ENCODE assay signal across 20 cellular contexts in the genomic region with DNA sequence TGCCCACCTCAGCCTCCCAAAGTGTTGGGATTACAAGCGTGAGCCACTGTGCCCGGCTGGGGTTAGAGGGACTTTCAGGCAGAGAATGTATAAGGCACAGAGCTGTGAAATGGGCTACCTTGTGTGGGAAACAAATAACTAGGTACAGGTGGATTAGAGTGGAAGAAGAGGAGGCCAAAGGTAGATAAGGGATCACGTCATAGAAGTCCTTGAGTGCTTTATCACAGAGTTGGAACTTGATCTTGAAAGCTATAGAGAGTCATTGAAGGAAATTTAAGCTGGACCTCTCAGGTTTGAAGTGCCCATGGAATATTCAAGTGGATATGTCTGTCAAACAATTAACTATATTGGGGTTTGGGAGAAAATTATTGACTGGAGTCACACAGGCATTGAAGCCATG. TPM values are rescaled to one million over a fixed set of nuclear protein-coding genes. Genes with fewer than 3 reads are reported as not detected.
A peak's percentile ranks its signal among the peaks of the same experiment; 100 is the strongest.
DNase-seq lines count a peak whose midpoint lies in the region; ATAC-seq and TF ChIP-seq lines count a peak whose summit lies in the region.
"Had no signal": no experiment of that assay in that cellular context is flagged by ENCODE, and none has a peak within 500 bp of the region (broad histone marks: within the 10 kb centered on the region; RNA-seq: fewer than 3 reads in every experiment).

No MANE protein-coding gene starts in this region.

- peak overlapping the region in 2 of 3 donors; percentile 3 to 32 for H3K27ac Mint-ChIP-seq in CD4-positive, CD25-positive, alpha-beta regulatory T cell

- no peak for TF ChIP-seq POLR2A in breast epithelium (IDR thresholded peaks at IDR 0.05)

- H3K4me1 Mint-ChIP-seq in CD4-positive, CD25-positive, alpha-beta regulatory T cell: peaks cover 27 to 59% (median 44%) of the 10 kb centered on the region in 4 donors

- H3K9me3 Mint-ChIP-seq in CD4-positive, CD25-positive, alpha-beta regulatory T cell: peaks cover 0 to 1% (median 0%) of the 10 kb centered on the region in 7 donors
- H3K9me3 Mint-ChIP-seq: activated T-cell treated with anti-CD3 and anti-CD28 coated beads, Interleukin-2, amount 50 U/mL, for 4 hours had no signal

- ATAC-seq in CD4-positive, CD25-positive, alpha-beta regulatory T cell (ENCODE audit: low read depth in 2 of 2): no peak
- ATAC-seq in Panc1 (no peak), lower lobe of right lung (peak; percentile 83 to 94), GM19455 (IDR thresholded peaks at IDR 0.05; ENCODE audit: unreplicated experiment) (no peak)
- ATAC-seq: activated T-cell treated with anti-CD3 and anti-CD28 coated beads, Interleukin-2, amount 50 U/mL, for 4 hours; Right ventricle myocardium inferior; stimulated activated naive CD8-positive, alpha-beta T cell treated with anti-CD3 and anti-CD28 coated beads, Interleukin-15, Interleukin-2, amounts not matched to agents 100 U/mL and 50 U/mL, for 24 hours had no signal

- POLR2A ChIA-PET in Panc1 (lab: Charles Lee): no interaction called here

- no peaks in the 10 kb centered on the region for H3K27me3 Mint-ChIP-seq in CD4-positive, CD25-positive, alpha-beta regulatory T cell

- peak overlapping the region in 1 of 4 donors; percentile 23 for H3K4me3 Mint-ChIP-seq in CD4-positive, CD25-positive, alpha-beta regulatory T cell

- intact Hi-C loops in Panc1 (cut with micrococcal nuclease; ENCODE audit: unreplicated experiment) (no loop called here), lower lobe of right lung (cut with DNase I) (no loop called here), breast epithelium (cut with DNase I; ENCODE audit: low total_unique reads) (no loop called here)

- in situ Hi-C loops in Panc1 (cut with HindIII; ENCODE audit: low pct_unique_long_range_greater_than_20kb, low sequenced_read_pairs): no loop called here

- no peaks in the 10 kb centered on the region for H3K36me3 ChIP-seq in CD4-positive, CD25-positive, alpha-beta regulatory T cell (ENCODE audit: control insufficient read depth, insufficient read depth, low read length)
- H3K36me3 ChIP-seq in Panc1 (ENCODE audit: control insufficient read depth, insufficient read depth, low read length) (no peaks in the 10 kb centered on the region), lower lobe of right lung (no peaks in the 10 kb centered on the region), breast epithelium (no peaks in the 10 kb centered on the region)
- H3K36me3 ChIP-seq: colonic mucosa, thyroid gland had no signal

- peaks cover 9% of the 10 kb centered on the region for H3K4me1 ChIP-seq in CD4-positive, CD25-positive, alpha-beta regulatory T cell (ENCODE audit: control insufficient read depth, insufficient read depth, low read length, poor library complexity, severe bottlenecking)
- H3K4me1 ChIP-seq in Panc1 (ENCODE audit: control insufficient read depth, insufficient read depth, low read length): no peaks in the 10 kb centered on the region
- peaks cover 7% of the 10 kb centered on the region for H3K4me1 ChIP-seq in lower lobe of right lung
- H3K4me1 ChIP-seq in breast epithelium: no peaks in the 10 kb centered on the region
- H3K4me1 ChIP-seq: colonic mucosa had no signal

- H3K4me3 ChIP-seq in CD4-positive, CD25-positive, alpha-beta regulatory T cell (ENCODE audit: low read depth, low read length): no peak overlapping the region
- H3K4me3 ChIP-seq in Panc1 (ENCODE audit: low read depth in 2 of 2, low read length in 2 of 2) (no peak overlapping the region), lower lobe of right lung (no peak overlapping the region), breast epithelium (no peak overlapping the region)
- H3K4me3 ChIP-seq: colonic mucosa, thyroid gland had no signal

- no peaks in the 10 kb centered on the region for H3K27me3 ChIP-seq in CD4-positive, CD25-positive, alpha-beta regulatory T cell (ENCODE audit: control insufficient read depth, insufficient read depth, low read length)
- no peaks in the 10 kb centered on the region for H3K27me3 ChIP-seq in Panc1 (ENCODE audit: control insufficient read depth, insufficient read depth, low read length)
- no peaks in the 10 kb centered on the region for H3K27me3 ChIP-seq in lower lobe of right lung (ENCODE audit: low read depth)
- no peaks in the 10 kb centered on the region for H3K27me3 ChIP-seq in breast epithelium
- H3K27me3 ChIP-seq: colonic mucosa, thyroid gland had no signal

- no TSS peak for BruUV-seq in Panc1 (replicated peaks; lab: Mats Ljungman, UMichigan)

- no peaks in the 10 kb centered on the region for H3K9me3 ChIP-seq in CD4-positive, CD25-positive, alpha-beta regulatory T cell (ENCODE audit: control insufficient read depth in 2 of 2, low read length in 2 of 2)
- H3K9me3 ChIP-seq in Panc1 (ENCODE audit: control insufficient read depth, insufficient read depth, low read depth, low read length) (no peaks in the 10 kb centered on the region), lower lobe of right lung (no peaks in the 10 kb centered on the region), breast epithelium (no peaks in the 10 kb centered on the region)
- H3K9me3 ChIP-seq: colonic mucosa, thyroid gland had no signal

- CTCF ChIA-PET in Panc1 (lab: Charles Lee): no interaction called here

- H3K27ac ChIP-seq in CD4-positive, CD25-positive, alpha-beta regulatory T cell (ENCODE audit: insufficient read depth, low read length, poor library complexity, severe bottlenecking): no peak overlapping the region
- H3K27ac ChIP-seq in Panc1 (ENCODE audit: low read length) (peak overlapping the region; percentile 40; the same call in 1 of the 2 replicates), lower lobe of right lung (no peak overlapping the region), breast epithelium (no peak overlapping the region)
- H3K27ac ChIP-seq: colonic mucosa, thyroid gland had no signal

- DNase-seq in NCI-H510A treated with DMSO at 0.1 percent for 48 hours (lab: John Stamatoyannopoulos, UW) (peak; percentile 39), NCI-H510A (lab: John Stamatoyannopoulos, UW) (no peak), Panc1 (ENCODE audit: low read depth, low spot score) (no peak), lower lobe of right lung (no peak), breast epithelium (ENCODE audit: low spot score in 2 of 2) (no peak)
- DNase-seq in CD4-positive, CD25-positive, alpha-beta regulatory T cell: no peak
- no peak for DNase-seq in activated T-cell treated with anti-CD3 and anti-CD28 coated beads, Interleukin-2, amount 50 U/mL, for 1 hour
- DNase-seq: activated CD4-positive, alpha-beta T cell treated with anti-CD3 and anti-CD28 coated beads, Interleukin-2, amount 50 U/mL, for 4 hours; activated T-cell treated with anti-CD3 and anti-CD28 coated beads, Interleukin-2, amount 50 U/mL, for 4 hours; colonic mucosa; COR-L47; KBM-7; kidney; MV-4-11; NCI-H226; stimulated activated CD4-positive, alpha-beta T cell treated with anti-CD3 and anti-CD28 coated beads, Interleukin-2, amount 100 ng/mL, for 48 hours; stimulated activated naive CD8-positive, alpha-beta T cell treated with anti-CD3 and anti-CD28 coated beads, Interleukin-15, Interleukin-2, amounts not matched to agents 100 U/mL and 50 U/mL, for 24 hours; thyroid gland had no signal

- TF ChIP-seq CTCF in Panc1 (IDR thresholded peaks at IDR 0.05) (no peak), lower lobe of right lung (IDR thresholded peaks at IDR 0.05) (no peak), breast epithelium (IDR thresholded peaks at IDR 0.05) (no peak)

- peaks cover 25% of the 10 kb centered on the region for H3K36me3 Mint-ChIP-seq in CD4-positive, CD25-positive, alpha-beta regulatory T cell

RNA-seq across cellular contexts. Expression of a gene that starts 8.4 kb away (rescaled TPM):
- total RNA-seq in CD4-positive, CD25-positive, alpha-beta regulatory T cell: 21.4 TPM
- polyA plus RNA-seq in CD4-positive, CD25-positive, alpha-beta regulatory T cell: 10 to 100 TPM in 2 of 4 donors, 1 to 10 TPM in 2; 6.3 to 10.5 (median 9.3) TPM
- total RNA-seq in Panc1 (2021; ENCODE audit: unreplicated experiment) (8.5 TPM), lower lobe of right lung (10.0 TPM), breast epithelium (10 to 100 TPM in 2 of 3 donors, 1 to 10 TPM in 1; 7.2 to 26.8 (median 12.1) TPM)
- 1.6 TPM for polyA plus RNA-seq in Panc1 (2012; ENCODE audit: insufficient read length)

Comparison
In these comparisons a context has a peak if more than half of its experiments do, and no peak if none do; other contexts are left out.
1. ATAC-seq: peak in lower lobe of right lung (2 of 2); none in CD4-positive, CD25-positive, alpha-beta regulatory T cell (0 of 2), Panc1 (single experiment) and GM19455 (single experiment).